In genomic region chr1:147892216-147892615, GRCh38 we compare ENCODE assay signal across 10 cellular contexts. TPM values are rescaled to one million over a fixed set of nuclear protein-coding genes. Genes with fewer than 3 reads are reported as not detected.
DNase-seq lines count a peak whose midpoint lies in the region; ATAC-seq and TF ChIP-seq lines count a peak whose summit lies in the region.
"Had no signal": no experiment of that assay in that cellular context is flagged by ENCODE, and none has a peak within 500 bp of the region (broad histone marks: within the 10 kb centered on the region; RNA-seq: fewer than 3 reads in every experiment).

No MANE protein-coding gene starts in this region.

- no peaks in the 10 kb centered on the region; the same call in 1 of the 2 replicates for H3K27me3 Mint-ChIP-seq in WTC11 (ENCODE audit: low read depth)

- intact Hi-C loops in left lung (cut with DNase I), result loop anchor here (5.0 to 10.0 kb wide), 4 partner anchors 167 to 397 kb away; no protein-coding TSS in a partner anchor

- no peak overlapping the region for H3K4me3 ChIP-seq in left lung

- no peaks in the 10 kb centered on the region for H3K36me3 Mint-ChIP-seq in WTC11
- H3K36me3 Mint-ChIP-seq: natural killer cell treated with Interleukin-12 subunit alpha and Interleukin-12 subunit beta and Interleukin-15 and Interleukin-18, amount 100 ng/mL, for 72 hours had no signal

- no peak overlapping the region for H3K4me3 Mint-ChIP-seq in WTC11
- H3K4me3 Mint-ChIP-seq: natural killer cell treated with Interleukin-12 subunit alpha and Interleukin-12 subunit beta and Interleukin-15 and Interleukin-18, amount 100 ng/mL, for 72 hours had no signal

- H3K36me3 ChIP-seq in left lung, result no peaks in the 10 kb centered on the region

- H3K27me3 ChIP-seq in left lung, result no peaks in the 10 kb centered on the region

- no peak overlapping the region for H3K27ac ChIP-seq in left lung

- TF ChIP-seq CTCF in WTC11 (IDR thresholded peaks at IDR 0.05), result no peak
- TF ChIP-seq CTCF in left lung (IDR thresholded peaks at IDR 0.05), result no peak

- H3K9me3 Mint-ChIP-seq in WTC11, result no peaks in the 10 kb centered on the region
- H3K9me3 Mint-ChIP-seq: natural killer cell treated with Interleukin-12 subunit alpha and Interleukin-12 subunit beta and Interleukin-15 and Interleukin-18, amount 100 ng/mL, for 72 hours had no signal

- H3K27ac Mint-ChIP-seq in WTC11, result no peak overlapping the region
- H3K27ac Mint-ChIP-seq: natural killer cell treated with Interleukin-12 subunit alpha and Interleukin-12 subunit beta and Interleukin-15 and Interleukin-18, amount 100 ng/mL, for 72 hours had no signal

- H3K9me3 ChIP-seq in left lung, result no peaks in the 10 kb centered on the region

- DNase-seq in ELR (ENCODE audit: low read depth) (peak; percentile 25), HuH-7 (ENCODE audit: low spot score) (peak; percentile 17), WTC11 (ENCODE audit: low spot score) (peak; percentile 37), left lung (no peak), NCI-H187 (lab: John Stamatoyannopoulos, UW) (no peak)

- CTCF ChIA-PET in WTC11 (lab: Charles Lee), result interaction anchor here (0.9 to 3.9 kb wide), 51 partner anchors 9 to 619 kb away, joined by 3 to 143 read pairs (median 6); partner anchors contain the start of genes ACP6 and GJA8

- peaks cover 21% of the 10 kb centered on the region for H3K4me1 Mint-ChIP-seq in WTC11

- H3K4me1 ChIP-seq in left lung, result no peaks in the 10 kb centered on the region

- POLR2A ChIA-PET in WTC11 (lab: Charles Lee), result interaction anchor here (0.6 to 1.2 kb wide), 3 partner anchors 170 to 372 kb away, joined by 3 to 4 read pairs (median 3); partner anchors contain the start of gene ACP6

- ATAC-seq in WTC11 (peak; percentile 59), left lung (peak; percentile 72), HG02885 (IDR thresholded peaks at IDR 0.05; ENCODE audit: poor library complexity, unreplicated experiment) (no peak), HG02759 (IDR thresholded peaks at IDR 0.05; ENCODE audit: unreplicated experiment) (no peak), GM18907 (IDR thresholded peaks at IDR 0.05; ENCODE audit: unreplicated experiment) (no peak)
- ATAC-seq: natural killer cell treated with Interleukin-12 subunit alpha and Interleukin-12 subunit beta and Interleukin-15 and Interleukin-18, amount 100 ng/mL, for 72 hours had no signal

TF ChIP-seq in WTC11, 78 proteins besides CTCF, POLR2A, EP300 and RAD21:
- no peak for TF ChIP-seq GABPB1 (CRISPR knock-in tag; IDR thresholded peaks at IDR 0.05)
- no peak for TF ChIP-seq ZNF425 (CRISPR knock-in tag; conservative IDR thresholded peaks at IDR 0.05)
- TF ChIP-seq ZNF121 (CRISPR knock-in tag; IDR thresholded peaks at IDR 0.05), result no peak
- TF ChIP-seq ESRRA (CRISPR knock-in tag; IDR thresholded peaks at IDR 0.05; ENCODE audit: borderline replicate concordance), result no peak
- no peak for TF ChIP-seq NFATC4 (CRISPR knock-in tag; IDR thresholded peaks at IDR 0.05)
- no peak for TF ChIP-seq RORB (CRISPR knock-in tag; IDR thresholded peaks at IDR 0.05)
- no peak for TF ChIP-seq ZNF219 (CRISPR knock-in tag; IDR thresholded peaks at IDR 0.05; ENCODE audit: borderline replicate concordance)
- TF ChIP-seq AR (CRISPR knock-in tag; IDR thresholded peaks at IDR 0.05), result no peak
- no peak for TF ChIP-seq ZNF138 (CRISPR knock-in tag; conservative IDR thresholded peaks at IDR 0.05)
- no peak for TF ChIP-seq NFE2L1 (CRISPR knock-in tag; IDR thresholded peaks at IDR 0.05)

RNA-seq across cellular contexts. Expression of gene GJA8, which starts 10.4 kb away (rescaled TPM):
- not detected in 3 replicates for total RNA-seq in WTC11 (2021)
- total RNA-seq in left lung, result not detected
- total RNA-seq: endothelial cell of umbilical vein; natural killer cell treated with Interleukin-12 subunit alpha and Interleukin-12 subunit beta and Interleukin-15 and Interleukin-18, amount 100 ng/mL, for 72 hours had no signal

RNA-seq across cellular contexts. Expression of gene GPR89B, which starts 36.0 kb away (rescaled TPM):
- total RNA-seq in WTC11 (2021) (16.3 to 19.4 TPM (median 16.9 TPM) in 3 replicates), left lung (10 to 100 TPM; 14.2 to 14.5 TPM)

Comparison
In these comparisons a context has a peak if more than half of its experiments do, and no peak if none do; other contexts are left out.
1. DNase-seq: peak in ELR (single experiment), HuH-7 (single experiment) and WTC11 (single experiment); none in left lung (0 of 2) and NCI-H187 (0 of 2).
2. ATAC-seq: peak in WTC11 (single experiment) and left lung (single experiment); none in HG02885 (single experiment), HG02759 (single experiment) and GM18907 (single experiment).